In genomic region chr1:56374026-56374974, GRCh38 we compare ENCODE assay signal across 1 cellular context.
TF ChIP-seq lines count a peak whose summit lies in the region.

No MANE protein-coding gene starts in this region.

TF ChIP-seq in GM12878, 131 proteins besides CTCF, POLR2A, EP300 and RAD21 (continued from another document):
- TF ChIP-seq E2F8 (IDR thresholded peaks at IDR 0.05; ENCODE audit: low read depth, partially characterized antibody), result no peak
- TF ChIP-seq TCF7 (IDR thresholded peaks at IDR 0.05; ENCODE audit: borderline replicate concordance), result no peak
